In genomic region chr19:7194566-7194965, GRCh38 we compare ENCODE assay signal across 18 cellular contexts.
DNase-seq lines count a peak whose midpoint lies in the region; ATAC-seq and TF ChIP-seq lines count a peak whose summit lies in the region.
"Had no signal": no experiment of that assay in that cellular context is flagged by ENCODE, and none has a peak within 500 bp of the region (broad histone marks: within the 10 kb centered on the region; RNA-seq: fewer than 3 reads in every experiment).

No MANE protein-coding gene starts in this region.

- H2AFZ ChIP-seq in OCI-LY1 (ENCODE audit: low read length), result 0 out of 2 replicates have a peak overlapping the region, but pooled peaks have one; percentile 15

- no peaks in the 10 kb centered on the region for H3K9me3 ChIP-seq in BLaER1 treated with 17β-estradiol and CSF1 and Interleukin-3, amounts not matched to agents 10 nM and 100 nM (replicated peaks in 1 of 11)
- H3K9me3 ChIP-seq in OCI-LY1 (ENCODE audit: low read length) (no peaks in the 10 kb centered on the region), ovary (no peaks in the 10 kb centered on the region)
- H3K9me3 ChIP-seq: A549, BLaER1, Caco-2 had no signal

- TF ChIP-seq POLR2A in ovary (IDR thresholded peaks at IDR 0.05), result no peak

- peak overlapping the region in 8 of 11 experiments; percentile 7 to 94 (median 22); a peak in 6 of 22 replicates for H3K27ac ChIP-seq in BLaER1 treated with 17β-estradiol and CSF1 and Interleukin-3, amounts not matched to agents 10 nM and 100 nM
- peak overlapping the region; percentile 83 for H3K27ac ChIP-seq in OCI-LY1 (ENCODE audit: low read depth, low read length, poor library complexity, severe bottlenecking)
- peak overlapping the region; percentile 41 to 89 for H3K27ac ChIP-seq in ovary
- H3K27ac ChIP-seq: A549, BLaER1 had no signal

- H3K4me2 ChIP-seq in BLaER1 treated with 17β-estradiol and CSF1 and Interleukin-3, amounts not matched to agents 10 nM and 100 nM, result peak overlapping the region in 8 of 11 experiments; percentile 16 to 96 (median 88); a peak in 9 of 22 replicates
- no peak overlapping the region for H3K4me2 ChIP-seq in OCI-LY1 (ENCODE audit: low read length)
- H3K4me2 ChIP-seq: A549 had no signal

- H3F3A ChIP-seq in OCI-LY1 (ENCODE audit: insufficient read depth, low read length), result peaks cover 8% of the 10 kb centered on the region

- intact Hi-C loops in ovary (cut with DNase I), result no loop called here

- peaks cover 0 to 16% (median 0%) of the 10 kb centered on the region in 11 experiments; a peak in 4 of 22 replicates for H3K36me3 ChIP-seq in BLaER1 treated with 17β-estradiol and CSF1 and Interleukin-3, amounts not matched to agents 10 nM and 100 nM
- H3K36me3 ChIP-seq in OCI-LY1 (ENCODE audit: insufficient read depth, low read length), result no peaks in the 10 kb centered on the region
- H3K36me3 ChIP-seq in ovary, result no peaks in the 10 kb centered on the region

- no peak for DNase-seq in ovary
- no peak for DNase-seq in left lobe of liver (ENCODE audit: low spot score)
- no peak for DNase-seq in AML-193 (lab: John Stamatoyannopoulos, UW)
- no peak for DNase-seq in GM19238 (ENCODE audit: insufficient read length, low spot score)
- DNase-seq: 8988T; ACHN; Caco-2; CD4-positive, alpha-beta memory T cell; DMS 273 treated with DMSO at 0.1 percent for 48 hours; DMS79; EL; GDM1; H7; HCEC 1CT had no signal

- no peaks in the 10 kb centered on the region for H3K79me2 ChIP-seq in OCI-LY1 (ENCODE audit: insufficient read depth, low read length)

- TF ChIP-seq CTCF in OCI-LY1 (IDR thresholded peaks at IDR 0.05; ENCODE audit: low read length), result no peak
- no peak for TF ChIP-seq CTCF in ovary (IDR thresholded peaks at IDR 0.05)

- TF ChIP-seq EP300 in ovary (IDR thresholded peaks at IDR 0.05), result no peak

- H3K9ac ChIP-seq in BLaER1 treated with 17β-estradiol and CSF1 and Interleukin-3, amounts not matched to agents 10 nM and 100 nM, result peak overlapping the region in 1 of 11 experiments; percentile 7; a peak in 1 of 22 replicates
- H3K9ac ChIP-seq in OCI-LY1 (ENCODE audit: low read length), result no peak overlapping the region
- H3K9ac ChIP-seq: BLaER1 had no signal

- H3K4me1 ChIP-seq in BLaER1 treated with 17β-estradiol and CSF1 and Interleukin-3, amounts not matched to agents 10 nM and 100 nM, result peaks cover 42 to 93% (median 87%) of the 10 kb centered on the region in 10 experiments
- H3K4me1 ChIP-seq in OCI-LY1 (ENCODE audit: insufficient read depth, low read length, severe bottlenecking) (peaks cover 54% of the 10 kb centered on the region), ovary (ENCODE audit: insufficient read depth) (peaks cover 5% of the 10 kb centered on the region)

- H3K27me3 ChIP-seq in BLaER1 treated with 17β-estradiol and CSF1 and Interleukin-3, amounts not matched to agents 10 nM and 100 nM, result no peaks in the 10 kb centered on the region
- no peaks in the 10 kb centered on the region for H3K27me3 ChIP-seq in OCI-LY1 (ENCODE audit: insufficient read depth, low read length)
- no peaks in the 10 kb centered on the region for H3K27me3 ChIP-seq in ovary
- H3K27me3 ChIP-seq: BLaER1 had no signal

- 93 to 97% (median 96%) methylated on average over 9 of the region's 9 CpGs for WGBS in ovary, 3 donors

- ATAC-seq in left lobe of liver, result no peak
- ATAC-seq: A549 had no signal

- no peak overlapping the region for H3K4me3 ChIP-seq in BLaER1 treated with 17β-estradiol and CSF1 and Interleukin-3, amounts not matched to agents 10 nM and 100 nM
- H3K4me3 ChIP-seq in OCI-LY1 (ENCODE audit: low read depth, low read length, poor library complexity, severe bottlenecking) (no peak overlapping the region), ovary (no peak overlapping the region)
- H3K4me3 ChIP-seq: A549, BLaER1 had no signal

- H3K9me2 ChIP-seq in OCI-LY1 (ENCODE audit: low read depth, low read length), result no peaks in the 10 kb centered on the region

- peaks cover under 1 to 27% (median 14%) of the 10 kb centered on the region in 11 experiments; a peak in 14 of 22 replicates for H4K20me1 ChIP-seq in BLaER1 treated with 17β-estradiol and CSF1 and Interleukin-3, amounts not matched to agents 10 nM and 100 nM
- no peaks in the 10 kb centered on the region for H4K20me1 ChIP-seq in OCI-LY1 (ENCODE audit: insufficient read depth, low read length)

Comparison
In these comparisons a context has a peak if more than half of its experiments do, and no peak if none do; other contexts are left out.
1. H3K27ac ChIP-seq: peak in every context shown above with its lines; median percentile 83 in OCI-LY1; 65 in ovary; 22 in BLaER1 treated with 17β-estradiol and CSF1 and Interleukin-3, amounts not matched to agents 10 nM and 100 nM.